1 cellular context compared by ENCODE assay signal in genomic region chr2:102261467-102261866, GRCh38.
TF ChIP-seq lines count a peak whose summit lies in the region.

No MANE protein-coding gene starts in this region.

TF ChIP-seq in IMR-90, 13 proteins besides CTCF, POLR2A, EP300 and RAD21:
- no peak for TF ChIP-seq NFE2L2 (IDR thresholded peaks at IDR 0.05; ENCODE audit: low read depth, low read length)
- TF ChIP-seq MAZ (IDR thresholded peaks at IDR 0.05; ENCODE audit: borderline replicate concordance, low read depth, low read length): no peak
- TF ChIP-seq USF2 (IDR thresholded peaks at IDR 0.05; ENCODE audit: low read depth, low read length): no peak
- no peak for TF ChIP-seq ELK1 (IDR thresholded peaks at IDR 0.05; ENCODE audit: borderline replicate concordance, low read depth, low read length)
- no peak for TF ChIP-seq RFX5 (IDR thresholded peaks at IDR 0.05; ENCODE audit: low read depth, low read length)
- TF ChIP-seq MXI1 (IDR thresholded peaks at IDR 0.05; ENCODE audit: borderline replicate concordance, low read depth, low read length): no peak
- TF ChIP-seq CEBPB (IDR thresholded peaks at IDR 0.05; ENCODE audit: low read depth, low read length): no peak
- TF ChIP-seq FOS (IDR thresholded peaks at IDR 0.05; ENCODE audit: low read depth, low read length): no peak
- TF ChIP-seq MAFK (IDR thresholded peaks at IDR 0.05; ENCODE audit: low read depth, low read length): no peak
- TF ChIP-seq RCOR1 (IDR thresholded peaks at IDR 0.05; ENCODE audit: insufficient replicate concordance, low read length): no peak
- no peak for TF ChIP-seq BHLHE40 (IDR thresholded peaks at IDR 0.05; ENCODE audit: low read depth, low read length)
